In the genomic region with DNA sequence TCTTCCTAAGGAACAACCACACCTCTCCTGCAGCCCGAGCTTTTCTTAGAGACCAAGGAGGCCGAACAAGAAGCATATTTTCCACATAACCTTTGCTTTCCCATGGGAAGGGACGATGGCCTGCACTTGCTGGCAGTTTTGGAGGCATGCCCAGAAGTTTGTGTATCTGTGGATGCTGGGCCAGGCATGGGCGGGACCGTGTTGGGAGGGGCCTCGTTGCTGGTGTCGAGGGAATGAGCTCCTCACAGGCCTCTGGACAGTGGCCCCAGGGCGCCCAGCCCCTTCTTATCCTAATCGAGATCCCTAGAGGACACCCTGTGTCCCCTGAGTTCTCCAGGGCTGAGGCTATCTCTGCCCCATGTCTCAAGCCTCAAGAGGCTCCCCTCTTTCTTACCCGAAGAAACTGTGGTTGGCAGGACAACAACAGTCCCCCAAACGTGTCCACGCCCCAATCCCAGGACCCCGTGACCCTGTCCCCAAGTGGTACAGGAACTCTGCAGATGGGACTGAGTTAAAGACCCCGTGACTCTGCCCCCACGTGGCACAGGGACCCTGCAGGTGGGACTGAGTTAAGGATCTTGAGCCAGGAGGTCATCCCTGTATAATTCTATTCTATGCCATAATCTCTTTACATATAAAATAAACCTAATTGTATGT, we compare ENCODE assay signal across 14 cellular contexts.
DNase-seq lines count a peak whose midpoint lies in the region; ATAC-seq, FAIRE-seq and TF ChIP-seq lines count a peak whose summit lies in the region.
"Had no signal": no experiment of that assay in that cellular context is flagged by ENCODE, and none has a peak within 500 bp of the region (broad histone marks: within the 10 kb centered on the region; RNA-seq: fewer than 3 reads in every experiment).

No MANE protein-coding gene starts in this region.

- no peaks in the 10 kb centered on the region for H3K36me3 Mint-ChIP-seq in CD14-positive monocyte
- H3K36me3 Mint-ChIP-seq: WTC11 had no signal

- peaks cover 7% of the 10 kb centered on the region for H3K4me1 Mint-ChIP-seq in CD14-positive monocyte
- H3K4me1 Mint-ChIP-seq: WTC11 had no signal

- H3K27ac Mint-ChIP-seq in CD14-positive monocyte: no peak overlapping the region
- H3K27ac Mint-ChIP-seq: WTC11 had no signal

- TF ChIP-seq CTCF in fibroblast of the aortic adventitia (IDR thresholded peaks at IDR 0.05; ENCODE audit: insufficient read depth, low read length) (no peak), CD14-positive monocyte (IDR thresholded peaks at IDR 0.05) (no peak)

- no peak for ATAC-seq in GM18858 (IDR thresholded peaks at IDR 0.05; ENCODE audit: unreplicated experiment)
- ATAC-seq: SK-N-SH treated with all-trans-retinoic acid at 6 μM for 48 hours, WTC11 had no signal

- H3K4me3 Mint-ChIP-seq in CD14-positive monocyte: no peak overlapping the region
- H3K4me3 Mint-ChIP-seq: WTC11 had no signal

- H3K4me3 ChIP-seq in fibroblast of the aortic adventitia (ENCODE audit: low read depth, low read length): no peak overlapping the region
- no peak overlapping the region for H3K4me3 ChIP-seq in small intestine (ENCODE audit: low read depth in 1 of 2, low read length in 2 of 2)

- H3K9me3 ChIP-seq in small intestine (ENCODE audit: control insufficient read depth, low read depth): no peaks in the 10 kb centered on the region

- H3K36me3 ChIP-seq in small intestine (ENCODE audit: control insufficient read depth in 2 of 2, insufficient read depth in 2 of 2, low read length in 2 of 2): no peaks in the 10 kb centered on the region

- intact Hi-C loops in CD14-positive monocyte (cut with micrococcal nuclease): no loop called here

- no peaks in the 10 kb centered on the region for H3K4me1 ChIP-seq in small intestine (ENCODE audit: control insufficient read depth in 2 of 2, insufficient read depth in 1 of 2, low read depth in 1 of 2, low read length in 1 of 2)

- 35 to 52% (median 43%) methylated on average over 13 to 15 of the region's 15 CpGs for WGBS in small intestine, 3 donors

- peaks cover 0 to 4% of the 10 kb centered on the region in 2 donors for H3K27me3 ChIP-seq in small intestine (ENCODE audit: control insufficient read depth in 2 of 2, insufficient read depth in 2 of 2, low read length in 2 of 2)

- H3K9me3 Mint-ChIP-seq in CD14-positive monocyte: peaks cover 10 to 37% (median 25%) of the 10 kb centered on the region in 7 donors

- peaks cover 8 to 32% (median 20%) of the 10 kb centered on the region in 3 donors for H3K27me3 Mint-ChIP-seq in CD14-positive monocyte (ENCODE audit: low read depth in 3 of 3)

- H3K27ac ChIP-seq in small intestine (ENCODE audit: low read depth in 1 of 2, low read length in 1 of 2): no peak overlapping the region

- DNase-seq in NCI-H1105 treated with DMSO at 0.1 percent for 48 hours (lab: John Stamatoyannopoulos, UW): peak; percentile 5
- no peak for DNase-seq in NCI-H1105 (lab: John Stamatoyannopoulos, UW)
- DNase-seq in NCI-H345 (lab: John Stamatoyannopoulos, UW): peak; percentile 69
- peak; percentile 35 for DNase-seq in fibroblast of the aortic adventitia (ENCODE audit: low read depth)
- DNase-seq in small intestine: peak; percentile 13
- DNase-seq in CD14-positive monocyte (ENCODE audit: low spot score): no peak
- DNase-seq in NCI-H187 treated with DMSO at 0.1 percent for 48 hours (lab: John Stamatoyannopoulos, UW): no peak
- DNase-seq: activated T-cell treated with anti-CD3 and anti-CD28 coated beads, Interleukin-2, amount 50 U/mL, for 1 hour had no signal

- no peak for FAIRE-seq in small intestine (lab: Jason Lieb, UNC)
- FAIRE-seq: A204.1, endothelial cell of umbilical vein, GM18507 had no signal

Comparison
In these comparisons a context has a peak if more than half of its experiments do, and no peak if none do; other contexts are left out.
1. DNase-seq: peak in NCI-H1105 treated with DMSO at 0.1 percent for 48 hours (single experiment), NCI-H345 (single experiment), fibroblast of the aortic adventitia (single experiment) and small intestine (single experiment); none in NCI-H1105 (single experiment), CD14-positive monocyte (single experiment) and NCI-H187 treated with DMSO at 0.1 percent for 48 hours (single experiment).